Comparison of ENCODE assay signal across 14 cellular contexts in the genomic region with DNA sequence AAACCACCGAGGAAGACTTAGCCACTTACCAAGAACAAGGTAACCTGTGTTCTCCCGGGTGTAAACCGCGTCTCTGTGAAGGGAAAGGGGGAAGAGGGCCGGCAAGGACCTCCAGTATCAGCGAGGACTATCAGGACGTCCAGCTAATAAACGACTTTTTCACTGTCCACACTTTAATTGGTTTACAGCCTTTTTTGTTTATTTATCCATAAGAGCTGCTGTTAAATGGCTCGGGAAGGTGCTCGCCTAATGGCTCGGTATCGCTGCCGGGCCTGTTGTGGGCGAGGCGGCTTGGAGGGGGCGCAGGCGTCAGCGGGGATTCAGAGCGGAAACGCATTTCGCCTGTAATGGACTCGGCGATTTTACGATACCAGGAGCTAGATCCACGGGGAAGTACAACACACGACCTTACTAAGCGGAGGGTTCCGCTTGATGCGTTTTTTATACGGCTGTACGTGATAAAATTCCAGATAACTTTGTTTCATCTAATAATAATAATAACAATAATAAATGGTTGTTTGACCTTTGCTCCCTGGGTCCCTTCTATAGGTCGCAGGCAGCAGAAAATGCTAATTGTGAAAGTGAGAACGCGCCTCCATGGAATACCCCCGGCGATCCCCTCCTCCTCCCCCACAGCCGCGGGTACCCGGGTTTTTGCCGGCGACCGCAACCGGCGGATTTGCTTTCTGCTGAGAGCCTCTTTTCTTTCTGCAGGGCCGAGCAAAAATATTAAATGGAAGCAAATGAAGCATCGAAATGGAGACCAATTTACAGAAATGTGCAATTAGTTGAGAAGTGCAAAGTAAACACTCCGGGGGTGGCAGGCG. TPM values are rescaled to one million over a fixed set of nuclear protein-coding genes. Genes with fewer than 3 reads are reported as not detected.
DNase-seq lines count a peak whose midpoint lies in the region; ATAC-seq and TF ChIP-seq lines count a peak whose summit lies in the region.
"Had no signal": no experiment of that assay in that cellular context is flagged by ENCODE, and none has a peak within 500 bp of the region (broad histone marks: within the 10 kb centered on the region; RNA-seq: fewer than 3 reads in every experiment).

No MANE protein-coding gene starts in this region.

- H3K79me2 ChIP-seq in neural progenitor cell (ENCODE audit: low read depth): no peaks in the 10 kb centered on the region

- peaks cover 68% of the 10 kb centered on the region for H3K27me3 ChIP-seq in colonic mucosa
- H3K27me3 ChIP-seq in neural progenitor cell: peaks cover 100% of the 10 kb centered on the region

- H3K4me3 Mint-ChIP-seq in IgD-negative memory B cell (peak overlapping the region; percentile 35 to 85 (median 74)), neural progenitor cell (peak overlapping the region; percentile 72)

- H3K36me3 Mint-ChIP-seq in IgD-negative memory B cell (no peaks in the 10 kb centered on the region), neural progenitor cell (no peaks in the 10 kb centered on the region)

- TF ChIP-seq CTCF in colonic mucosa (IDR thresholded peaks at IDR 0.05) (no peak), neural progenitor cell (IDR thresholded peaks at IDR 0.05) (no peak)

- H3K4me3 ChIP-seq in colonic mucosa (peak overlapping the region; percentile 3), neural progenitor cell (no peak overlapping the region)
- H3K4me3 ChIP-seq: MG63, uterus had no signal

- ATAC-seq in GM21526 (IDR thresholded peaks at IDR 0.05; ENCODE audit: low FRiP score, unreplicated experiment): no peak
- ATAC-seq in GM19397 (IDR thresholded peaks at IDR 0.05; ENCODE audit: unreplicated experiment): no peak

- peak overlapping the region; percentile 67 for H3K4me2 ChIP-seq in neural progenitor cell

- peaks cover 6 to 16% (median 14%) of the 10 kb centered on the region in 3 donors for H3K4me1 Mint-ChIP-seq in IgD-negative memory B cell
- peaks cover 17% of the 10 kb centered on the region for H3K4me1 Mint-ChIP-seq in neural progenitor cell

- H4K20me1 ChIP-seq in neural progenitor cell (ENCODE audit: low read depth): peaks cover 79% of the 10 kb centered on the region

- no peaks in the 10 kb centered on the region for H3K9me3 Mint-ChIP-seq in IgD-negative memory B cell
- no peaks in the 10 kb centered on the region for H3K9me3 Mint-ChIP-seq in neural progenitor cell

- H3K4me1 ChIP-seq in colonic mucosa (peaks cover 18% of the 10 kb centered on the region), neural progenitor cell (peaks cover 23% of the 10 kb centered on the region)

- no peak overlapping the region for H2AFZ ChIP-seq in neural progenitor cell (replicated peaks)

- H3K9me3 ChIP-seq in colonic mucosa (no peaks in the 10 kb centered on the region), neural progenitor cell (ENCODE audit: low read depth) (no peaks in the 10 kb centered on the region)
- H3K9me3 ChIP-seq: MG63, uterus had no signal

- H3K27me3 Mint-ChIP-seq in IgD-negative memory B cell: peaks cover 49% of the 10 kb centered on the region
- H3K27me3 Mint-ChIP-seq in neural progenitor cell (ENCODE audit: insufficient read depth, low read depth): peaks cover 85% of the 10 kb centered on the region

- peaks cover 30% of the 10 kb centered on the region for H3F3A ChIP-seq in neural progenitor cell (ENCODE audit: low read depth)

- H3K27ac Mint-ChIP-seq in IgD-negative memory B cell (peak overlapping the region; percentile 67 to 94 (median 91)), neural progenitor cell (no peak overlapping the region)

- intact Hi-C loops in colonic mucosa (cut with DNase I): no loop called here

- no peak overlapping the region for H3K27ac ChIP-seq in colonic mucosa
- H3K27ac ChIP-seq in neural progenitor cell: no peak overlapping the region
- H3K27ac ChIP-seq: uterus had no signal

- H3K9ac ChIP-seq in colonic mucosa (ENCODE audit: low read depth in 2 of 2, low read length in 2 of 2) (no peak overlapping the region), neural progenitor cell (no peak overlapping the region)

- H3K36me3 ChIP-seq in colonic mucosa (no peaks in the 10 kb centered on the region), neural progenitor cell (no peaks in the 10 kb centered on the region)
- H3K36me3 ChIP-seq: MG63, uterus had no signal

- peak; percentile 19 for DNase-seq in NCI-H510A treated with DMSO at 0.1 percent for 48 hours (lab: John Stamatoyannopoulos, UW)
- no peak for DNase-seq in NCI-H510A (lab: John Stamatoyannopoulos, UW)
- no peak for DNase-seq in colonic mucosa
- DNase-seq in neural progenitor cell (ENCODE audit: low spot score): peak; percentile 52
- DNase-seq in activated effector memory CD4-positive, alpha-beta T cell treated with Interleukin-2 at 50 U/mL for 16 hours: no peak
- DNase-seq: DND-41, MG63, NCI-H774, uterus had no signal

RNA-seq across cellular contexts. Expression of gene PDX1, which starts 2.5 kb away (rescaled TPM):
- polyA plus RNA-seq in IgD-negative memory B cell: not detected
- total RNA-seq in colonic mucosa: under 1 TPM; 0.35 to 0.54 TPM
- total RNA-seq in neural progenitor cell (ENCODE audit: low replicate concordance): not detected in 2 replicates
- total RNA-seq: A172, cardiac septum, uterus had no signal

RNA-seq across cellular contexts. Expression of gene CDX2, which starts 51.8 kb away (rescaled TPM):
- not detected for polyA plus RNA-seq in IgD-negative memory B cell
- total RNA-seq in colonic mucosa: 100 to 1,000 TPM; 271 to 391 TPM
- total RNA-seq in neural progenitor cell (ENCODE audit: low replicate concordance): not detected in 2 replicates
- total RNA-seq: A172, cardiac septum had no signal

Comparison
In these comparisons a context has a peak if more than half of its experiments do, and no peak if none do; other contexts are left out.
1. DNase-seq: peak in NCI-H510A treated with DMSO at 0.1 percent for 48 hours (single experiment) and neural progenitor cell (single experiment); none in NCI-H510A (single experiment), colonic mucosa (single experiment) and activated effector memory CD4-positive, alpha-beta T cell treated with Interleukin-2 at 50 U/mL for 16 hours (single experiment).
2. RNA of gene CDX2, which starts 51.8 kb away (total RNA-seq): 271 to 391 TPM in colonic mucosa; not detected in neural progenitor cell; every median in the first group is over 100 times any median in the second.